Comparison of ENCODE assay signal across 18 cellular contexts in genomic region chr15:42203891-42204290, GRCh38. TPM values are rescaled to one million over a fixed set of nuclear protein-coding genes. Genes with fewer than 3 reads are reported as not detected.
"Had no signal": no experiment of that assay in that cellular context is flagged by ENCODE, and none has a peak within 500 bp of the region (broad histone marks: within the 10 kb centered on the region; RNA-seq: fewer than 3 reads in every experiment).

No MANE protein-coding gene starts in this region.

- H3K4me3 ChIP-seq: left lung, right atrium auricular region, smooth muscle cell, tibial nerve had no signal

- H3K27ac Mint-ChIP-seq: activated B cell treated with CpG ODN at 0.5 μM for 24 hours; activated CD4-positive, alpha-beta T cell treated with anti-CD3 and anti-CD28 coated beads, Interleukin-2, amount 10 ng/mL, durations not matched to agents 24 days and 14 days; activated naive CD4-positive, alpha-beta T cell treated with anti-CD3 and anti-CD28 coated beads, Interleukin-2, amount 50 U/mL, for 24 hours; activated T-helper 2 cell treated with anti-CD3 and anti-CD28 coated beads, Interferon-gamma antibody, Interleukin-2, Interleukin-4, amounts not matched to agents 10 μg/mL and 5 μg/mL and 100 μg/mL, durations not matched to agents 14 hours and 24 hours and 36 hours; memory B cell; natural killer cell treated with Interleukin-12 subunit alpha and Interleukin-12 subunit beta and Interleukin-15 and Interleukin-18, amount 100 ng/mL, for 72 hours; T-helper 1 cell treated with Interleukin-12 subunit alpha and Interleukin-12 subunit beta and Interleukin-4 antibody, amounts not matched to agents 30 μg/mL and 1 μg/mL, for 36 hours had no signal

- H3K27me3 Mint-ChIP-seq: activated B cell treated with CpG ODN at 0.5 μM for 24 hours; activated CD4-positive, alpha-beta T cell treated with anti-CD3 and anti-CD28 coated beads, Interleukin-2, amount 10 ng/mL, durations not matched to agents 24 days and 14 days; activated naive CD4-positive, alpha-beta T cell treated with anti-CD3 and anti-CD28 coated beads, Interleukin-2, amount 50 U/mL, for 24 hours; memory B cell; natural killer cell treated with Interleukin-12 subunit alpha and Interleukin-12 subunit beta and Interleukin-15 and Interleukin-18, amount 100 ng/mL, for 72 hours had no signal

- H3K9me3 Mint-ChIP-seq: activated B cell treated with CpG ODN at 0.5 μM for 24 hours; activated CD4-positive, alpha-beta T cell treated with anti-CD3 and anti-CD28 coated beads, Interleukin-2, amount 10 ng/mL, durations not matched to agents 24 days and 14 days; activated naive CD4-positive, alpha-beta T cell treated with anti-CD3 and anti-CD28 coated beads, Interleukin-2, amount 50 U/mL, for 24 hours; memory B cell; natural killer cell treated with Interleukin-12 subunit alpha and Interleukin-12 subunit beta and Interleukin-15 and Interleukin-18, amount 100 ng/mL, for 72 hours had no signal

- H3K4me3 Mint-ChIP-seq: activated B cell treated with CpG ODN at 0.5 μM for 24 hours; activated CD4-positive, alpha-beta T cell treated with anti-CD3 and anti-CD28 coated beads, Interleukin-2, amount 10 ng/mL, durations not matched to agents 24 days and 14 days; activated naive CD4-positive, alpha-beta T cell treated with anti-CD3 and anti-CD28 coated beads, Interleukin-2, amount 50 U/mL, for 24 hours; memory B cell; natural killer cell treated with Interleukin-12 subunit alpha and Interleukin-12 subunit beta and Interleukin-15 and Interleukin-18, amount 100 ng/mL, for 72 hours; T-helper 1 cell treated with Interleukin-12 subunit alpha and Interleukin-12 subunit beta and Interleukin-4 antibody, amounts not matched to agents 30 μg/mL and 1 μg/mL, for 36 hours had no signal

- DNase-seq: activated B cell treated with CpG ODN at 0.5 μM for 24 hours; activated CD4-positive, alpha-beta T cell treated with anti-CD3 and anti-CD28 coated beads, Interleukin-2, amount 10 ng/mL, durations not matched to agents 24 days and 14 days; activated T-cell treated with anti-CD3 and anti-CD28 coated beads for 4 hours; foreskin melanocyte; head of caudate nucleus; islet precursor cell; left lung; nucleus accumbens had no signal

- H3K36me3 Mint-ChIP-seq: natural killer cell treated with Interleukin-12 subunit alpha and Interleukin-12 subunit beta and Interleukin-15 and Interleukin-18, amount 100 ng/mL, for 72 hours had no signal

RNA-seq across cellular contexts. Expression of gene PLA2G4F, which starts 47.5 kb away (rescaled TPM):
- total RNA-seq: activated B cell treated with CpG ODN at 0.5 μM for 24 hours; activated CD4-positive, alpha-beta T cell treated with anti-CD3 and anti-CD28 coated beads, Interleukin-2, amount 10 ng/mL, durations not matched to agents 24 days and 14 days; activated CD8-positive, alpha-beta memory T cell treated with anti-CD3 and anti-CD28 coated beads for 36 hours; activated T-helper 2 cell treated with anti-CD3 and anti-CD28 coated beads, Interferon-gamma antibody, Interleukin-2, Interleukin-4, amounts not matched to agents 10 μg/mL and 5 μg/mL and 100 μg/mL, durations not matched to agents 14 hours and 24 hours and 36 hours; natural killer cell treated with Interleukin-12 subunit alpha and Interleukin-12 subunit beta and Interleukin-15 and Interleukin-18, amount 100 ng/mL, for 72 hours; posterior vena cava; tibial nerve had no signal
